33 cellular contexts compared by ENCODE assay signal in the genomic region with DNA sequence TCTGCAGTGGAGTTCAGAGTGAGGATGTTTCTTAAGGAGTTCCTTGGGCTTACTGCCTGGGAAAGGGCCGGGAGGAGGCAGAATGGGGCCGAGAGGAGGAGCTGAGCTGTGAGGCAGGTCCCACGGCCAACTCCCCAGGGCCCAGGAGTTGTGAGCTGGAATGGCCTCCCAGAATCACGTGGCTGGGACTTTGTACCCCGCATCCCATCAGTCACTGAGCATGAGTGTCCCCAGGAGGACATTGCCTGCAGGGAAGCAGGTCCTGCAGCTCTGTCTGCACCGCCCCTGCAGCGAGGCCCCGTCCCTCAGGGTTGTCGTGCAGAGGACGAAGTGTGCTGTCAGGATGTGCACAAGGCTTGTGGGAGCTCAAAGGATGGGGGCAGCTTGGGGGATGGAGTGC.
"Had no signal": no experiment of that assay in that cellular context is flagged by ENCODE, and none has a peak within 500 bp of the region (broad histone marks: within the 10 kb centered on the region; RNA-seq: fewer than 3 reads in every experiment).

No MANE protein-coding gene starts in this region.

- H3K4me3 Mint-ChIP-seq: naive B cell; naive thymus-derived CD8-positive, alpha-beta T cell; natural killer cell treated with Interleukin-12 subunit alpha and Interleukin-12 subunit beta and Interleukin-15 and Interleukin-18, amount 100 ng/mL, for 72 hours; nephron progenitor cell; neural crest cell; stimulated activated naive B cell treated with anti-CD40 and anti-IgM and Interleukin-4, amounts not matched to agents 10 μg/mL and 1 μg/mL and 100 μg/mL, for 72 hours; stimulated activated naive CD8-positive, alpha-beta T cell treated with anti-CD3 and anti-CD28 coated beads, Interleukin-15, Interleukin-2, amounts not matched to agents 100 ng/mL and 50 ng/mL, for 24 hours; type B pancreatic cell had no signal

- H3K4me1 ChIP-seq: parathyroid adenoma, psoas muscle, spleen, stomach, thyroid gland, tibial nerve, upper lobe of right lung, vagina had no signal

- H3K4me3 ChIP-seq: ovary, psoas muscle, skin epidermis, smooth muscle cell, spleen, stomach, thoracic aorta, thyroid gland, tibial nerve, upper lobe of right lung, vagina had no signal

- H3K9ac ChIP-seq: parathyroid adenoma had no signal

- H3K4me1 Mint-ChIP-seq: naive B cell; nephron progenitor cell; neural crest cell; stimulated activated naive B cell treated with anti-CD40 and anti-IgM and Interleukin-4, amounts not matched to agents 10 μg/mL and 1 μg/mL and 100 μg/mL, for 72 hours had no signal

- H3K4me2 ChIP-seq: smooth muscle cell had no signal

- H3K9me3 ChIP-seq: neutrophil, psoas muscle, thoracic aorta, thyroid gland, upper lobe of right lung, vagina had no signal

- H2AFZ ChIP-seq: parathyroid adenoma had no signal

- H3K27me3 Mint-ChIP-seq: naive B cell; naive thymus-derived CD8-positive, alpha-beta T cell; natural killer cell treated with Interleukin-12 subunit alpha and Interleukin-12 subunit beta and Interleukin-15 and Interleukin-18, amount 100 ng/mL, for 72 hours; progenitor cell of endocrine pancreas; stimulated activated naive B cell treated with anti-CD40 and anti-IgM and Interleukin-4, amounts not matched to agents 10 μg/mL and 1 μg/mL and 100 μg/mL, for 72 hours; stimulated activated naive CD8-positive, alpha-beta T cell treated with anti-CD3 and anti-CD28 coated beads, Interleukin-15, Interleukin-2, amounts not matched to agents 100 ng/mL and 50 ng/mL, for 24 hours; type B pancreatic cell had no signal

- H3K36me3 ChIP-seq: neutrophil, ovary had no signal

- FAIRE-seq: urothelium cell line had no signal

- DNase-seq: naive B cell; naive thymus-derived CD8-positive, alpha-beta T cell; nephron progenitor cell; nucleus accumbens; ovary; posterior cingulate gyrus; psoas muscle; spleen; stimulated activated CD4-positive, alpha-beta T cell treated with anti-CD3 and anti-CD28 coated beads, Interleukin-12 subunit alpha, Interleukin-12 subunit beta, amount 100 ng/mL, for 4 hours; stimulated activated CD4-positive, alpha-beta T cell treated with anti-CD3 and anti-CD28 coated beads, Interleukin-1b, Interleukin-23, amount 100 ng/mL, for 48 hours; stimulated activated CD4-positive, alpha-beta T cell treated with anti-CD3 and anti-CD28 coated beads, Interleukin-4, amount 100 ng/mL, for 1 hour; stimulated activated CD4-positive, alpha-beta T cell treated with anti-CD3 and anti-CD28 coated beads, Interleukin-4, amount 100 ng/mL, for 4 hours; stimulated activated CD8-positive, alpha-beta memory T cell treated with anti-CD3 and anti-CD28 coated beads, Interleukin-4, amount 100 ng/mL, for 48 hours; stimulated activated naive B cell treated with anti-CD40 and anti-IgM and Interleukin-4, amounts not matched to agents 10 μg/mL and 1 μg/mL and 100 μg/mL, for 72 hours; stimulated activated naive CD4-positive, alpha-beta T cell treated with Interleukin-2 at 50 U/mL for 16 hours; stomach; thyroid gland; upper lobe of right lung had no signal

- H3K27me3 ChIP-seq: neutrophil, ovary, spleen, stomach, thyroid gland, tibial nerve, upper lobe of right lung, vagina had no signal

- H3K27ac Mint-ChIP-seq: natural killer cell treated with Interleukin-12 subunit alpha and Interleukin-12 subunit beta and Interleukin-15 and Interleukin-18, amount 100 ng/mL, for 72 hours; nephron progenitor cell; progenitor cell of endocrine pancreas; stimulated activated naive B cell treated with anti-CD40 and anti-IgM and Interleukin-4, amounts not matched to agents 10 μg/mL and 1 μg/mL and 100 μg/mL, for 72 hours; stimulated activated naive CD8-positive, alpha-beta T cell treated with anti-CD3 and anti-CD28 coated beads, Interleukin-15, Interleukin-2, amounts not matched to agents 100 ng/mL and 50 ng/mL, for 24 hours had no signal

- ATAC-seq: naive thymus-derived CD8-positive, alpha-beta T cell; natural killer cell treated with Interleukin-12 subunit alpha and Interleukin-12 subunit beta and Interleukin-15 and Interleukin-18, amount 100 ng/mL, for 72 hours; psoas muscle; right cardiac atrium; sciatic nerve; stimulated activated naive B cell treated with anti-CD40 and anti-IgM and Interleukin-4, amounts not matched to agents 10 μg/mL and 1 μg/mL and 100 μg/mL, for 72 hours had no signal

- H3K9me3 Mint-ChIP-seq: natural killer cell treated with Interleukin-12 subunit alpha and Interleukin-12 subunit beta and Interleukin-15 and Interleukin-18, amount 100 ng/mL, for 72 hours had no signal

- H3K27ac ChIP-seq: neutrophil, ovary, parathyroid adenoma, psoas muscle, skin epidermis, spleen, stomach, thoracic aorta, thyroid gland, tibial nerve, upper lobe of right lung, vagina had no signal

- H3K79me2 ChIP-seq: parathyroid adenoma had no signal
